Comparison of ENCODE assay signal across 1 cellular context in genomic region chr4:137685357-137685756, GRCh38.
A peak's percentile ranks its signal among the peaks of the same experiment; 100 is the strongest.
TF ChIP-seq lines count a peak whose summit lies in the region.

No MANE protein-coding gene starts in this region.

TF ChIP-seq in SK-N-SH, 30 proteins besides CTCF, POLR2A, EP300 and RAD21 (continued from another document):
- TF ChIP-seq, protein P1, sequence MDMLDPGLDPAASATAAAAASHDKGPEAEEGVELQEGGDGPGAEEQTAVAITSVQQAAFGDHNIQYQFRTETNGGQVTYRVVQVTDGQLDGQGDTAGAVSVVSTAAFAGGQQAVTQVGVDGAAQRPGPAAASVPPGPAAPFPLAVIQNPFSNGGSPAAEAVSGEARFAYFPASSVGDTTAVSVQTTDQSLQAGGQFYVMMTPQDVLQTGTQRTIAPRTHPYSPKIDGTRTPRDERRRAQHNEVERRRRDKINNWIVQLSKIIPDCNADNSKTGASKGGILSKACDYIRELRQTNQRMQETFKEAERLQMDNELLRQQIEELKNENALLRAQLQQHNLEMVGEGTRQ (IDR thresholded peaks at IDR 0.05; ENCODE audit: borderline replicate concordance, low read depth, low read length): no peak
- peak; percentile 84 for TF ChIP-seq TCF12 (IDR thresholded peaks at IDR 0.05)
- no peak for TF ChIP-seq RXRA (IDR thresholded peaks at IDR 0.05; ENCODE audit: borderline replicate concordance, low read depth)
